ENCODE assay signal across 8 cellular contexts in the genomic region with DNA sequence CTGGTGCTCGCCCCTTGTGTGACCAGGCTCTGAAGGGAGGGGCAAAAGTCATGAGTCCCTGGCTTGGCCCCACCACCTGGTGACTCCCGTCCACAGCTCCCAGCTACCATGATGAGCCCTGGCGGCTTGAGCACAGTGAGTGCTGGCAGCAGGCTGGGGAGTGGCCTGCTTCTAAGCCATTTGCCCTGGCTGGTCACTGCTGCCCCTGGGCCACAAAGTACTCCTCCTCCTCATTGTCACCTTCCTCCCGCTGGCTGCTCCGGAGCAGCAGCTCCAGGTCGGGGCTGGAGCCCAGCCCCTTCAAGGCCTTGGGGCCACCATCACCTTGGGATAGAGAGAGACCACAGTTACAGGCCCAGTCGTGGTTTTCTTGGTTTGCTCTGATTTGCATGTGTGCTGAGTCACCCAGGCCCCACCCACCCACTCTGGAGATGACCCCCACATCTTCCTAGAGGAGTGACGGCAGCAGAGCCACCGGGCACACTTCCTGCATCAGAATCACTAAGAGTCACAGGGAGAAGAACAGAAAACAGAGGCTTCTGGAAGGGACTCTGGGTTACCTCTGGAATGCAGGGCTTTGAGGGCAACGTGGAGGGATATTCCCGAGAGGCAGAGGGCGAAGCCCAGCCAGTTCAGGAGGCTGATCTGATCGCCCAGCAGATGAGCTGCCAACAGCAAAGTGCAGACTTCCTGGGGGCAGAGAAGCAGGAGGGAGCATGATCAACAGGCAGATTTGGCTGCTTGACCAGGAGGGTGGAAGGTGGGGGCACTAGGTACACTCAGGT. TPM values are rescaled to one million over a fixed set of nuclear protein-coding genes. Genes with fewer than 3 reads are reported as not detected.
DNase-seq lines count a peak whose midpoint lies in the region; ATAC-seq and TF ChIP-seq lines count a peak whose summit lies in the region.

No MANE protein-coding gene starts in this region.

- peak; percentile 81 for ATAC-seq in GM19463 (IDR thresholded peaks at IDR 0.05; ENCODE audit: unreplicated experiment)
- peak; percentile 35 for ATAC-seq in mucosa of descending colon

- H3K4me3 ChIP-seq in MM.1S (ENCODE audit: low read length), result no peak overlapping the region
- no peak overlapping the region for H3K4me3 ChIP-seq in astrocyte of the spinal cord (ENCODE audit: low read depth, low read length)
- no peak overlapping the region for H3K4me3 ChIP-seq in mucosa of descending colon

- in situ Hi-C loops in Caki2 (cut with HindIII; ENCODE audit: low pct_unique_long_range_greater_than_20kb, low sequenced_read_pairs), result no loop called here
- in situ Hi-C loops in astrocyte of the spinal cord (cut with HindIII; ENCODE audit: low sequenced_read_pairs), result no loop called here

- H4K20me1 ChIP-seq in MM.1S (ENCODE audit: insufficient read depth, low read length), result no peaks in the 10 kb centered on the region

- TF ChIP-seq CTCF in MM.1S (IDR thresholded peaks at IDR 0.05; ENCODE audit: low read length) (no peak), astrocyte of the spinal cord (IDR thresholded peaks at IDR 0.05; ENCODE audit: low read depth, low read length) (no peak), mucosa of descending colon (IDR thresholded peaks at IDR 0.05) (no peak)

- H3K9me2 ChIP-seq in MM.1S (replicated peaks; ENCODE audit: insufficient read depth, low read length), result no peaks in the 10 kb centered on the region

- peaks cover 11% of the 10 kb centered on the region for H3K4me1 ChIP-seq in MM.1S (ENCODE audit: low read length)
- no peaks in the 10 kb centered on the region for H3K4me1 ChIP-seq in mucosa of descending colon (ENCODE audit: low read depth)

- H3K27me3 ChIP-seq in MM.1S (replicated peaks; ENCODE audit: insufficient read depth, low read length), result no peaks in the 10 kb centered on the region

- no peak overlapping the region for H3K4me2 ChIP-seq in MM.1S (ENCODE audit: low read depth, low read length)

- H3K9me3 ChIP-seq in MM.1S (replicated peaks; ENCODE audit: insufficient read depth, low read length) (no peaks in the 10 kb centered on the region), mucosa of descending colon (no peaks in the 10 kb centered on the region)

- no peaks in the 10 kb centered on the region for H3F3A ChIP-seq in MM.1S (ENCODE audit: insufficient read depth, low read length)

- H3K79me2 ChIP-seq in MM.1S (ENCODE audit: low read length), result no peaks in the 10 kb centered on the region

- intact Hi-C loops in mucosa of descending colon (cut with DNase I, micrococcal nuclease), result no loop called here

- no peak overlapping the region for H2AFZ ChIP-seq in MM.1S (ENCODE audit: low read length)

- H3K36me3 ChIP-seq in MM.1S (replicated peaks; ENCODE audit: insufficient read depth, low read length), result no peaks in the 10 kb centered on the region
- no peaks in the 10 kb centered on the region for H3K36me3 ChIP-seq in mucosa of descending colon (ENCODE audit: low read depth)

- DNase-seq in Caki2 (ENCODE audit: low read depth) (peak; percentile 91), MM.1S (no peak), astrocyte of the spinal cord (ENCODE audit: low read depth, low spot score) (peak; percentile 95), mucosa of descending colon (no peak), NCI-H1048 (lab: John Stamatoyannopoulos, UW) (no peak), NCI-H748 treated with DMSO at 0.1 percent for 48 hours (lab: John Stamatoyannopoulos, UW) (no peak), NCI-H69 (lab: John Stamatoyannopoulos, UW) (no peak)

- H3K27ac ChIP-seq in MM.1S (ENCODE audit: low read length), result peak overlapping the region; percentile 8; the same call in 1 of the 2 replicates

- H3K9ac ChIP-seq in MM.1S (ENCODE audit: low read length), result no peak overlapping the region

RNA-seq across cellular contexts. Expression of a gene that starts 42.1 kb away (rescaled TPM):
- 0.07 and 0.43 TPM in 2 replicates for total RNA-seq in Caki2 (2014; rRNA removed; shearing (Covaris generic); ENCODE audit: low replicate concordance)
- under 1 TPM; 0.13 to 0.32 (median 0.19) TPM for total RNA-seq in mucosa of descending colon

RNA-seq across cellular contexts. Expression of a gene that starts 56.0 kb away (rescaled TPM):
- total RNA-seq in Caki2 (2014; rRNA removed; shearing (Covaris generic); ENCODE audit: low replicate concordance), result 49.4 and 55.1 TPM in 2 replicates
- 10 to 100 TPM; 21.2 to 46.6 (median 27.1) TPM for total RNA-seq in mucosa of descending colon

Comparison
In these comparisons a context has a peak if more than half of its experiments do, and no peak if none do; other contexts are left out.
1. DNase-seq: peak in Caki2 (single experiment) and astrocyte of the spinal cord (single experiment); none in MM.1S (single experiment), mucosa of descending colon (0 of 3), NCI-H1048 (single experiment), NCI-H748 treated with DMSO at 0.1 percent for 48 hours (single experiment) and NCI-H69 (single experiment).